Comparison of ENCODE assay signal across 8 cellular contexts in the genomic region with DNA sequence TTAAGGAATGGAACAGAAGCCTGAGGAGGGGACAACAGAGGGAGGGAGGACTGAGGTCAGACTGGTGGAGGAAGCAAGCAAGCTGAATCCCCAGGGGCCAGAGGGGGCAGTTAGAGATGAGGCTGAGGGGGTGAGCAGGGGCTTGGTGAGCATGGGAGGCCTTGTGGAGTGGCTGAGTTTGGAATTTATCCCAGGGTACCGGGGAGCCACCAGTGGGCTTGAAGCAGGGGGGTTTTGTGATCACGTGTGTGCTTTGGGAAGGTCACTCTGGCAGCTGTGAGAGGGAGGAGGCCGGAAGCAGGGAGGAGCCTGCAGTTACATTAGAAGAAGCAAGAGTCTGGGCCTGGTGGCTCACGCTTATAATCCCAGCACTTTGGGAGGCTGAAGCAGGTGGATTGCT. TPM values are rescaled to one million over a fixed set of nuclear protein-coding genes. Genes with fewer than 3 reads are reported as not detected.
DNase-seq lines count a peak whose midpoint lies in the region; ATAC-seq lines count a peak whose summit lies in the region.

No MANE protein-coding gene starts in this region.

- POLR2A ChIA-PET in activated CD4-positive, alpha-beta T cell treated with anti-CD3 and anti-CD28 coated beads, Interleukin-2, amount 10 ng/mL, durations not matched to agents 7 days and 5 days (lab: Charles Lee): no interaction called here

- H3K4me3 Mint-ChIP-seq in activated CD4-positive, alpha-beta T cell treated with anti-CD3 and anti-CD28 coated beads, Interleukin-2, amount 10 ng/mL, durations not matched to agents 7 days and 5 days: no peak overlapping the region
- no peak overlapping the region for H3K4me3 Mint-ChIP-seq in stimulated activated effector memory CD8-positive, alpha-beta T cell treated with anti-CD3 and anti-CD28 coated beads, Interleukin-12 subunit alpha, Interleukin-12 subunit beta, amount 100 ng/mL, for 72 hours

- H3K4me1 Mint-ChIP-seq in activated CD4-positive, alpha-beta T cell treated with anti-CD3 and anti-CD28 coated beads, Interleukin-2, amount 10 ng/mL, durations not matched to agents 7 days and 5 days: peaks cover 70% of the 10 kb centered on the region
- peaks cover 39% of the 10 kb centered on the region for H3K4me1 Mint-ChIP-seq in stimulated activated effector memory CD8-positive, alpha-beta T cell treated with anti-CD3 and anti-CD28 coated beads, Interleukin-12 subunit alpha, Interleukin-12 subunit beta, amount 100 ng/mL, for 72 hours

- DNase-seq in activated CD4-positive, alpha-beta T cell treated with anti-CD3 and anti-CD28 coated beads, Interleukin-2, amount 10 ng/mL, durations not matched to agents 7 days and 5 days: no peak
- no peak for DNase-seq in activated CD4-positive, alpha-beta T cell treated with anti-CD3 and anti-CD28 coated beads, Interleukin-2, amount 50 U/mL, for 48 hours
- peak; percentile 60 to 73 for DNase-seq in SHP77 (lab: John Stamatoyannopoulos, UW)
- no peak for DNase-seq in left cardiac atrium
- DNase-seq in stimulated activated effector memory CD8-positive, alpha-beta T cell treated with anti-CD3 and anti-CD28 coated beads, Interleukin-12 subunit alpha, Interleukin-12 subunit beta, amount 100 ng/mL, for 72 hours (ENCODE audit: low spot score in 2 of 2): no peak
- DNase-seq in NOMO-1 (lab: John Stamatoyannopoulos, UW; ENCODE audit: unreplicated experiment in 2 of 2): no peak
- no peak for DNase-seq in SK-N-DZ (ENCODE audit: low spot score)

- H3K27ac Mint-ChIP-seq in activated CD4-positive, alpha-beta T cell treated with anti-CD3 and anti-CD28 coated beads, Interleukin-2, amount 10 ng/mL, durations not matched to agents 7 days and 5 days: peak overlapping the region; percentile 85
- H3K27ac Mint-ChIP-seq in stimulated activated effector memory CD8-positive, alpha-beta T cell treated with anti-CD3 and anti-CD28 coated beads, Interleukin-12 subunit alpha, Interleukin-12 subunit beta, amount 100 ng/mL, for 72 hours: peak overlapping the region; percentile 88

- CTCF ChIA-PET in activated CD4-positive, alpha-beta T cell treated with anti-CD3 and anti-CD28 coated beads, Interleukin-2, amount 10 ng/mL, durations not matched to agents 7 days and 5 days (lab: Charles Lee): interaction anchor here (1.2 to 3.7 kb wide), 4 partner anchors 10 to 115 kb away, joined by 3 to 17 read pairs (median 8); partner anchors contain the start of genes CARMIL2 and CTCF

- no peaks in the 10 kb centered on the region for H3K9me3 Mint-ChIP-seq in activated CD4-positive, alpha-beta T cell treated with anti-CD3 and anti-CD28 coated beads, Interleukin-2, amount 10 ng/mL, durations not matched to agents 7 days and 5 days
- no peaks in the 10 kb centered on the region for H3K9me3 Mint-ChIP-seq in stimulated activated effector memory CD8-positive, alpha-beta T cell treated with anti-CD3 and anti-CD28 coated beads, Interleukin-12 subunit alpha, Interleukin-12 subunit beta, amount 100 ng/mL, for 72 hours

- peaks cover 16% of the 10 kb centered on the region for H3K36me3 Mint-ChIP-seq in activated CD4-positive, alpha-beta T cell treated with anti-CD3 and anti-CD28 coated beads, Interleukin-2, amount 10 ng/mL, durations not matched to agents 7 days and 5 days (ENCODE audit: low read depth)
- H3K36me3 Mint-ChIP-seq in stimulated activated effector memory CD8-positive, alpha-beta T cell treated with anti-CD3 and anti-CD28 coated beads, Interleukin-12 subunit alpha, Interleukin-12 subunit beta, amount 100 ng/mL, for 72 hours: no peaks in the 10 kb centered on the region

- no peaks in the 10 kb centered on the region for H3K27me3 Mint-ChIP-seq in activated CD4-positive, alpha-beta T cell treated with anti-CD3 and anti-CD28 coated beads, Interleukin-2, amount 10 ng/mL, durations not matched to agents 7 days and 5 days

- intact Hi-C loops in left cardiac atrium (cut with DNase I): no loop called here

- ATAC-seq in left cardiac atrium (peak; percentile 29 to 62), GM18909 (IDR thresholded peaks at IDR 0.05; ENCODE audit: poor library complexity, unreplicated experiment) (no peak)
- no peak for ATAC-seq in stimulated activated effector memory CD8-positive, alpha-beta T cell treated with anti-CD3 and anti-CD28 coated beads, Interleukin-12 subunit alpha, Interleukin-12 subunit beta, amount 100 ng/mL, for 72 hours

RNA-seq across cellular contexts. Expression of gene CTCF, which starts 9.8 kb away (rescaled TPM):
- 10 to 100 TPM; 87.1 to 98.5 TPM for total RNA-seq in activated CD4-positive, alpha-beta T cell treated with anti-CD3 and anti-CD28 coated beads, Interleukin-2, amount 10 ng/mL, durations not matched to agents 7 days and 5 days
- 10 to 100 TPM; 22.7 to 25.7 TPM for total RNA-seq in left cardiac atrium
- 39.9 and 43.7 TPM in 2 replicates for polyA plus RNA-seq in SK-N-DZ (2014; cell fraction: cytosol; rRNA removed)
- 26.0 and 33.8 TPM in 2 replicates for polyA plus RNA-seq in SK-N-DZ (2014; cell fraction: nucleus; rRNA removed)

RNA-seq across cellular contexts. Expression of gene RIPOR1, which starts 23.8 kb away (rescaled TPM):
- total RNA-seq in activated CD4-positive, alpha-beta T cell treated with anti-CD3 and anti-CD28 coated beads, Interleukin-2, amount 10 ng/mL, durations not matched to agents 7 days and 5 days: 10 to 100 TPM; 12.8 to 15.8 TPM
- 10 to 100 TPM; 66.2 to 80.9 TPM for total RNA-seq in left cardiac atrium
- 15.0 and 16.7 TPM in 2 replicates for polyA plus RNA-seq in SK-N-DZ (2014; cell fraction: cytosol; rRNA removed)
- 21.7 and 69.4 TPM in 2 replicates for polyA plus RNA-seq in SK-N-DZ (2014; cell fraction: nucleus; rRNA removed)

Comparison
In these comparisons a context has a peak if more than half of its experiments do, and no peak if none do; other contexts are left out.
1. DNase-seq: peak in SHP77 (2 of 2); none in activated CD4-positive, alpha-beta T cell treated with anti-CD3 and anti-CD28 coated beads, Interleukin-2, amount 10 ng/mL, durations not matched to agents 7 days and 5 days (single experiment), activated CD4-positive, alpha-beta T cell treated with anti-CD3 and anti-CD28 coated beads, Interleukin-2, amount 50 U/mL, for 48 hours (0 of 2), left cardiac atrium (single experiment), stimulated activated effector memory CD8-positive, alpha-beta T cell treated with anti-CD3 and anti-CD28 coated beads, Interleukin-12 subunit alpha, Interleukin-12 subunit beta, amount 100 ng/mL, for 72 hours (0 of 2), NOMO-1 (0 of 2) and SK-N-DZ (single experiment).
2. ATAC-seq: peak in left cardiac atrium (2 of 2); none in stimulated activated effector memory CD8-positive, alpha-beta T cell treated with anti-CD3 and anti-CD28 coated beads, Interleukin-12 subunit alpha, Interleukin-12 subunit beta, amount 100 ng/mL, for 72 hours (single experiment) and GM18909 (single experiment).